In the genomic region with DNA sequence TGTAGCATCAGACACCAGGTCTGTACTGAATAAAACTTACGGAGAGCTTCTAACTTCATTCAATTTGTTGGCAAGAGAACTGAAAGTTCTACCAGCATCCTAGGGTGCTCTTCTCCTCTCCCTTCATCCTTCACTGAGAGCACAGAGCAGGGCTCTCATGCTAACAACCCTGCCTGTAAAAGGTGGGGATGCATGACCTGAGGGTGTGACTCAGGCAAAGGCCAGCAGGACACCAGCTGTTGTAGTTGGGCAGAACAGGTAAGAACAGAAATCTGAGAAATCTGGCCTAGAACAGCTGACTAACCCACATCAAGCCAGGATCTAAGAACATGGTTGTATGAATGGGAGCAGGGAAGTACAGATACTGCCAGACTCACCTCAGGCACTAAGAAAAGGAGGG, we compare ENCODE assay signal across 24 cellular contexts.
"Had no signal": no experiment of that assay in that cellular context is flagged by ENCODE, and none has a peak within 500 bp of the region (broad histone marks: within the 10 kb centered on the region; RNA-seq: fewer than 3 reads in every experiment).

No MANE protein-coding gene starts in this region.

- H3K9me3 Mint-ChIP-seq: activated CD4-positive, alpha-beta memory T cell treated with anti-CD3 and anti-CD28 coated beads for 36 hours; activated CD4-positive, alpha-beta T cell treated with anti-CD3 and anti-CD28 coated beads, Interleukin-2, amount 10 ng/mL, durations not matched to agents 24 days and 14 days; activated naive CD4-positive, alpha-beta T cell treated with anti-CD3 and anti-CD28 coated beads, Interleukin-2, amount 10 ng/mL, durations not matched to agents 7 days and 5 days; natural killer cell treated with Interleukin-12 subunit alpha and Interleukin-12 subunit beta and Interleukin-15 and Interleukin-18, amount 100 ng/mL, for 72 hours; T-helper 1 cell treated with Interleukin-12 subunit alpha and Interleukin-12 subunit beta and Interleukin-4 antibody, amounts not matched to agents 30 μg/mL and 1 μg/mL, for 36 hours had no signal

- H3K36me3 ChIP-seq: breast epithelium, suprapubic skin, tibial artery, upper lobe of right lung had no signal

- H3K27me3 ChIP-seq: breast epithelium, suprapubic skin, tibial artery, upper lobe of right lung had no signal

- H3K9me3 ChIP-seq: breast epithelium, suprapubic skin, tibial artery, upper lobe of right lung had no signal

- ATAC-seq: esophagus mucosa; natural killer cell treated with Interleukin-12 subunit alpha and Interleukin-12 subunit beta and Interleukin-15 and Interleukin-18, amount 100 ng/mL, for 72 hours; right cardiac atrium; upper lobe of right lung had no signal

- H3K36me3 Mint-ChIP-seq: activated CD4-positive, alpha-beta memory T cell treated with anti-CD3 and anti-CD28 coated beads for 36 hours; activated naive CD4-positive, alpha-beta T cell treated with anti-CD3 and anti-CD28 coated beads, Interleukin-2, amount 10 ng/mL, durations not matched to agents 7 days and 5 days; natural killer cell treated with Interleukin-12 subunit alpha and Interleukin-12 subunit beta and Interleukin-15 and Interleukin-18, amount 100 ng/mL, for 72 hours had no signal

- DNase-seq: activated CD4-positive, alpha-beta memory T cell treated with anti-CD3 and anti-CD28 coated beads for 36 hours; activated CD4-positive, alpha-beta T cell treated with anti-CD3 and anti-CD28 coated beads, Interleukin-2, amount 10 ng/mL, durations not matched to agents 24 days and 14 days; activated CD4-positive, CD25-positive, alpha-beta regulatory T cell treated with anti-CD3 and anti-CD28 coated beads, Interleukin-2, amount 50 U/mL, for 72 hours; activated CD8-positive, alpha-beta memory T cell treated with anti-CD3 and anti-CD28 coated beads, Interleukin-2, amount 50 U/mL, for 48 hours; activated gamma-delta T cell; activated naive CD4-positive, alpha-beta T cell treated with anti-CD3 and anti-CD28 coated beads, Interleukin-2, amount 10 ng/mL, durations not matched to agents 7 days and 5 days; activated T-cell treated with anti-CD3 and anti-CD28 coated beads, Interleukin-2, amount 50 U/mL, for 24 hours; amniotic stem cell; central memory CD4-positive, alpha-beta T cell; foreskin melanocyte; glutamatergic neuron; posterior cingulate gyrus; right cardiac atrium; stimulated activated CD4-positive, alpha-beta T cell treated with anti-CD3 and anti-CD28 coated beads, Interleukin-15, amount 100 ng/mL, for 24 hours; stimulated activated CD4-positive, alpha-beta T cell treated with anti-CD3 and anti-CD28 coated beads, Interleukin-2, amount 100 ng/mL, for 24 hours; stimulated activated naive CD4-positive, alpha-beta T cell; T1000; tibial artery; upper lobe of right lung had no signal

- H3K4me3 ChIP-seq: breast epithelium, suprapubic skin, tibial artery, upper lobe of right lung had no signal

- H3K27ac Mint-ChIP-seq: activated CD4-positive, alpha-beta memory T cell treated with anti-CD3 and anti-CD28 coated beads for 36 hours; activated CD4-positive, alpha-beta T cell treated with anti-CD3 and anti-CD28 coated beads, Interleukin-2, amount 10 ng/mL, durations not matched to agents 24 days and 14 days; activated naive CD4-positive, alpha-beta T cell treated with anti-CD3 and anti-CD28 coated beads, Interleukin-2, amount 10 ng/mL, durations not matched to agents 7 days and 5 days; activated T-cell treated with anti-CD3 and anti-CD28 coated beads, Interleukin-2, amount 50 U/mL, for 24 hours; natural killer cell treated with Interleukin-12 subunit alpha and Interleukin-12 subunit beta and Interleukin-15 and Interleukin-18, amount 100 ng/mL, for 72 hours; T-helper 1 cell treated with Interleukin-12 subunit alpha and Interleukin-12 subunit beta and Interleukin-4 antibody, amounts not matched to agents 30 μg/mL and 1 μg/mL, for 36 hours had no signal

- H3K27ac ChIP-seq: suprapubic skin, tibial artery, upper lobe of right lung had no signal
